In the genomic region with DNA sequence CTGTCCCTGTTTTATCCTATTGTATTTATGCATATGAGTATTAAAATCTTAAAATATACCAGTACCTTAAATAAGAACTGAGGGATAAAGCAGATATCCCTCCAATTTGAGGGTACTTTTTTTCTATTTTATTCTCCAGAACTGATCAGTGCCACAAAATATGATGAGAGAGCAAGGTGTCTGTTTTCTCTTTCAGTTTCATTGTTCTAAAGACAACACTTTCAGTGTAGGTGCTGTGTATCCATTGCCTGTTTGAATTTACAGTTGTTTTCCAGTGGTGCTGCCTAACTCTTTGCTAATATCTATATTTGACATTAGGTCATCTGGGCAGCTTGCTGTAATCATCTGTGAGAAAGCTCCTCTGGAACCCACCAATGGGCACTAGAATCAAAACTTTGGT, we compare ENCODE assay signal across 17 cellular contexts.
"Had no signal": no experiment of that assay in that cellular context is flagged by ENCODE, and none has a peak within 500 bp of the region (broad histone marks: within the 10 kb centered on the region; RNA-seq: fewer than 3 reads in every experiment).

No MANE protein-coding gene starts in this region.

- H3K4me3 ChIP-seq: adrenal gland, dorsolateral prefrontal cortex, gastrocnemius medialis, heart right ventricle, lower lobe of right lung, thyroid gland had no signal

- H3K27me3 ChIP-seq: adrenal gland, gastrocnemius medialis, heart right ventricle, thyroid gland had no signal

- ATAC-seq: activated CD4-positive, alpha-beta T cell treated with anti-CD3 and anti-CD28 coated beads for 36 hours; activated CD8-positive, alpha-beta memory T cell treated with anti-CD3 and anti-CD28 coated beads, Interleukin-2, amount 10 ng/mL, durations not matched to agents 7 days and 5 days; gastrocnemius medialis; heart right ventricle; left cardiac atrium; lower lobe of right lung; stimulated activated naive B cell treated with anti-CD40 and anti-IgM and Interleukin-4, amounts not matched to agents 10 μg/mL and 1 μg/mL and 100 μg/mL, for 72 hours had no signal

- H3K27ac ChIP-seq: adrenal gland, gastrocnemius medialis, heart right ventricle, lower lobe of right lung, thyroid gland had no signal

- H3K36me3 ChIP-seq: adrenal gland, gastrocnemius medialis, heart right ventricle, lower lobe of right lung, thyroid gland had no signal

- DNase-seq: activated CD4-positive, alpha-beta memory T cell treated with anti-CD3 and anti-CD28 coated beads for 36 hours; activated CD4-positive, alpha-beta T cell treated with anti-CD3 and anti-CD28 coated beads for 36 hours; activated CD8-positive, alpha-beta memory T cell treated with anti-CD3 and anti-CD28 coated beads, Interleukin-2, amount 10 ng/mL, durations not matched to agents 7 days and 5 days; activated effector memory CD4-positive, alpha-beta T cell treated with Interleukin-2 at 50 U/mL for 16 hours; activated T-cell treated with anti-CD3 and anti-CD28 coated beads, Interleukin-2, amount 50 U/mL, for 1 hour; adrenal gland; dorsolateral prefrontal cortex; erythroblast; gastrocnemius medialis; heart right ventricle; left cardiac atrium; lower lobe of right lung; nephron progenitor cell; occipital lobe; stimulated activated CD4-positive, alpha-beta T cell treated with anti-CD3 and anti-CD28 coated beads, Interleukin-2, amount 100 ng/mL, for 48 hours; stimulated activated naive B cell treated with anti-CD40 and anti-IgM and Interleukin-4, amounts not matched to agents 10 μg/mL and 1 μg/mL and 100 μg/mL, for 72 hours; thyroid gland had no signal

- H3K4me1 ChIP-seq: adrenal gland, gastrocnemius medialis, heart right ventricle, lower lobe of right lung, thyroid gland had no signal

- H3K9me3 ChIP-seq: adrenal gland, gastrocnemius medialis, heart right ventricle, lower lobe of right lung, thyroid gland had no signal
